8 cellular contexts compared by ENCODE assay signal in genomic region chr1:198699167-198700015, GRCh38.
DNase-seq lines count a peak whose midpoint lies in the region; ATAC-seq, FAIRE-seq and TF ChIP-seq lines count a peak whose summit lies in the region.

No MANE protein-coding gene starts in this region.

- peak; percentile 38 for FAIRE-seq in GM12891 (lab: Jason Lieb, UNC)

- H3K27ac ChIP-seq in esophagus squamous epithelium (no peak overlapping the region), upper lobe of left lung (no peak overlapping the region)

- H3K9me3 ChIP-seq in esophagus squamous epithelium, result no peaks in the 10 kb centered on the region
- H3K9me3 ChIP-seq in upper lobe of left lung, result no peaks in the 10 kb centered on the region

- no peak for TF ChIP-seq POLR2A in GM12891 (IDR thresholded peaks at IDR 0.05; ENCODE audit: low read depth, low read length)
- no peak for TF ChIP-seq POLR2A in esophagus squamous epithelium (IDR thresholded peaks at IDR 0.05)
- no peak for TF ChIP-seq POLR2A in upper lobe of left lung (IDR thresholded peaks at IDR 0.05)
- TF ChIP-seq POLR2A in lower leg skin (IDR thresholded peaks at IDR 0.05), result no peak

- peak in 5 of 6 experiments; percentile 30 to 63 (median 44) for TF ChIP-seq CTCF in esophagus squamous epithelium (IDR thresholded peaks at IDR 0.05)
- TF ChIP-seq CTCF in upper lobe of left lung (IDR thresholded peaks at IDR 0.05), result peak; percentile 29 to 66 (median 52)
- TF ChIP-seq CTCF in lower leg skin (IDR thresholded peaks at IDR 0.05), result no peak

- DNase-seq in GM12891 (ENCODE audit: insufficient read length, low spot score) (no peak), NCI-H460 (ENCODE audit: extremely low read depth, low read depth) (peak; percentile 74), esophagus squamous epithelium (lab: John Stamatoyannopoulos, UW) (no peak), occipital lobe (lab: John Stamatoyannopoulos, UW) (peak; percentile 7), upper lobe of left lung (peak; percentile 61 to 85), lower leg skin (ENCODE audit: low spot score in 2 of 2) (no peak)
- DNase-seq in activated T-cell treated with anti-CD3 and anti-CD28 coated beads, Interleukin-2, amount 50 U/mL, for 1 hour, result peak; percentile 75

- 5 to 12% methylated on average over 4 to 13 of the region's 13 CpGs for WGBS in esophagus squamous epithelium, 2 donors
- WGBS in upper lobe of left lung, 2 donors, result 29 to 41% methylated on average over 13 of the region's 13 CpGs
- WGBS in lower leg skin, 2 donors, result 12 to 15% methylated on average over 13 of the region's 13 CpGs

- no peak for TF ChIP-seq EP300 in upper lobe of left lung (IDR thresholded peaks at IDR 0.05)

- H3K4me1 ChIP-seq in esophagus squamous epithelium (peaks cover 0 to 5% (median 0%) of the 10 kb centered on the region in 3 donors), upper lobe of left lung (peaks cover 0 to 14% (median 5%) of the 10 kb centered on the region in 4 donors)

- intact Hi-C loops in esophagus squamous epithelium (cut with DNase I), result no loop called here
- intact Hi-C loops in lower leg skin (cut with DNase I; ENCODE audit: low total_unique reads), result no loop called here

- peak; percentile 85 to 94 for ATAC-seq in upper lobe of left lung (ENCODE audit: low FRiP score in 2 of 2)
- ATAC-seq in HG02884 (IDR thresholded peaks at IDR 0.05; ENCODE audit: unreplicated experiment), result no peak

- H3K36me3 ChIP-seq in esophagus squamous epithelium (no peaks in the 10 kb centered on the region), upper lobe of left lung (peaks cover 0 to 5% (median 0%) of the 10 kb centered on the region in 4 donors)

- H3K4me3 ChIP-seq in esophagus squamous epithelium (no peak overlapping the region), upper lobe of left lung (no peak overlapping the region), lower leg skin (ENCODE audit: low read depth, poor library complexity, severe bottlenecking) (no peak overlapping the region)

- H3K27me3 ChIP-seq in esophagus squamous epithelium (no peaks in the 10 kb centered on the region), upper lobe of left lung (no peaks in the 10 kb centered on the region)

TF ChIP-seq in GM12891, 5 proteins besides CTCF, POLR2A, EP300 and RAD21:
- TF ChIP-seq TAF1 (IDR thresholded peaks at IDR 0.05; ENCODE audit: low read depth, low read length) (no peak), PAX5 (IDR thresholded peaks at IDR 0.05; ENCODE audit: insufficient read depth, low read length, severe bottlenecking) (no peak), POU2F2 (IDR thresholded peaks at IDR 0.05; ENCODE audit: low read depth, low read length) (no peak), SPI1 (IDR thresholded peaks at IDR 0.05; ENCODE audit: low read depth, low read length) (no peak), POLR2AphosphoS5 (IDR thresholded peaks at IDR 0.05; ENCODE audit: low read depth, low read length) (no peak)

Comparison
In these comparisons a context has a peak if more than half of its experiments do, and no peak if none do; other contexts are left out.
1. DNase-seq: peak in NCI-H460 (single experiment), activated T-cell treated with anti-CD3 and anti-CD28 coated beads, Interleukin-2, amount 50 U/mL, for 1 hour (single experiment), occipital lobe (single experiment) and upper lobe of left lung (2 of 2); none in GM12891 (single experiment), esophagus squamous epithelium (single experiment) and lower leg skin (0 of 2).
2. CTCF ChIP-seq: peak in esophagus squamous epithelium (5 of 6) and upper lobe of left lung (6 of 6); none in lower leg skin (0 of 3).